ENCODE assay signal across 1 cellular context in the genomic region with DNA sequence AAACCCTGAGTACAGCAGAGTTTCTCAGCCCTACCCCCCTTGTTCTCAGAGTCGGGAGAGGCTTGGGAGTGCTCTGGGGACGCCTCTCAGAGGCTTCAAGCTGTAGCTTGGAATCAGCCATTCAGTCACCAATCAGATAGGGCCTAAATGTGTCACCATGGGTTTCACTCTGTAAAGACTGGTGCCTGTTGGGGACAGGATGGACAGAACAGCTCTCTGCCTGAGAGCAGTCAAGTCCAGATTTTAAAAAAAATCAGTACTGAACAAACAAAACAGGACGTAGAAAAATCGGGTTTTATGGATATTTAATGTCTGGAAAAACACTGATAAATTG.
TF ChIP-seq lines count a peak whose summit lies in the region.

No MANE protein-coding gene starts in this region.

TF ChIP-seq in GM12878, 131 proteins besides CTCF, POLR2A, EP300 and RAD21 (continued from another document):
- TF ChIP-seq, protein P1, sequence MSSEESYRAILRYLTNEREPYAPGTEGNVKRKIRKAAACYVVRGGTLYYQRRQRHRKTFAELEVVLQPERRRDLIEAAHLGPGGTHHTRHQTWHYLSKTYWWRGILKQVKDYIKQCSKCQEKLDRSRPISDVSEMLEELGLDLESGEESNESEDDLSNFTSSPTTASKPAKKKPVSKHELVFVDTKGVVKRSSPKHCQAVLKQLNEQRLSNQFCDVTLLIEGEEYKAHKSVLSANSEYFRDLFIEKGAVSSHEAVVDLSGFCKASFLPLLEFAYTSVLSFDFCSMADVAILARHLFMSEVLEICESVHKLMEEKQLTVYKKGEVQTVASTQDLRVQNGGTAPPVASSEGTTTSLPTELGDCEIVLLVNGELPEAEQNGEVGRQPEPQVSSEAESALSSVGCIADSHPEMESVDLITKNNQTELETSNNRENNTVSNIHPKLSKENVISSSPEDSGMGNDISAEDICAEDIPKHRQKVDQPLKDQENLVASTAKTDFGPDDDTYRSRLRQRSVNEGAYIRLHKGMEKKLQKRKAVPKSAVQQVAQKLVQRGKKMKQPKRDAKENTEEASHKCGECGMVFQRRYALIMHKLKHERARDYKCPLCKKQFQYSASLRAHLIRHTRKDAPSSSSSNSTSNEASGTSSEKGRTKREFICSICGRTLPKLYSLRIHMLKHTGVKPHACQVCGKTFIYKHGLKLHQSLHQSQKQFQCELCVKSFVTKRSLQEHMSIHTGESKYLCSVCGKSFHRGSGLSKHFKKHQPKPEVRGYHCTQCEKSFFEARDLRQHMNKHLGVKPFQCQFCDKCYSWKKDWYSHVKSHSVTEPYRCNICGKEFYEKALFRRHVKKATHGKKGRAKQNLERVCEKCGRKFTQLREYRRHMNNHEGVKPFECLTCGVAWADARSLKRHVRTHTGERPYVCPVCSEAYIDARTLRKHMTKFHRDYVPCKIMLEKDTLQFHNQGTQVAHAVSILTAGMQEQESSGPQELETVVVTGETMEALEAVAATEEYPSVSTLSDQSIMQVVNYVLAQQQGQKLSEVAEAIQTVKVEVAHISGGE (CRISPR knock-in tag; IDR thresholded peaks at IDR 0.05), result no peak
- TF ChIP-seq YBX1 (IDR thresholded peaks at IDR 0.05) (no peak), EED (IDR thresholded peaks at IDR 0.05; ENCODE audit: low read depth) (no peak), BHLHE40 (IDR thresholded peaks at IDR 0.05; ENCODE audit: borderline replicate concordance in 1 of 2, low read depth in 2 of 2, low read length in 1 of 2) (no peak), TCF12 (IDR thresholded peaks at IDR 0.05; ENCODE audit: low read depth, low read length) (no peak), PAX8 (IDR thresholded peaks at IDR 0.05) (no peak), FOXM1 (IDR thresholded peaks at IDR 0.05; ENCODE audit: low read depth, low read length) (no peak)
- TF ChIP-seq, protein P2, sequence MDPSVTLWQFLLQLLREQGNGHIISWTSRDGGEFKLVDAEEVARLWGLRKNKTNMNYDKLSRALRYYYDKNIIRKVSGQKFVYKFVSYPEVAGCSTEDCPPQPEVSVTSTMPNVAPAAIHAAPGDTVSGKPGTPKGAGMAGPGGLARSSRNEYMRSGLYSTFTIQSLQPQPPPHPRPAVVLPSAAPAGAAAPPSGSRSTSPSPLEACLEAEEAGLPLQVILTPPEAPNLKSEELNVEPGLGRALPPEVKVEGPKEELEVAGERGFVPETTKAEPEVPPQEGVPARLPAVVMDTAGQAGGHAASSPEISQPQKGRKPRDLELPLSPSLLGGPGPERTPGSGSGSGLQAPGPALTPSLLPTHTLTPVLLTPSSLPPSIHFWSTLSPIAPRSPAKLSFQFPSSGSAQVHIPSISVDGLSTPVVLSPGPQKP (IDR thresholded peaks at IDR 0.05; ENCODE audit: low read depth, low read length), result no peak
TF ChIP-seq in GM12878: peak in this region for 0.
